ENCODE assay signal across 15 cellular contexts in genomic region chr15:68061578-68061977, GRCh38. TPM values are rescaled to one million over a fixed set of nuclear protein-coding genes. Genes with fewer than 3 reads are reported as not detected.
A peak's percentile ranks its signal among the peaks of the same experiment; 100 is the strongest.
DNase-seq lines count a peak whose midpoint lies in the region; ATAC-seq and TF ChIP-seq lines count a peak whose summit lies in the region.
"Had no signal": no experiment of that assay in that cellular context is flagged by ENCODE, and none has a peak within 500 bp of the region (broad histone marks: within the 10 kb centered on the region; RNA-seq: fewer than 3 reads in every experiment).

No MANE protein-coding gene starts in this region.

- H3K27ac ChIP-seq in SU-DHL-6 (ENCODE audit: low read depth, low read length) (no peak overlapping the region), neuronal stem cell (replicated peaks; ENCODE audit: low read length) (no peak overlapping the region), right cardiac atrium (ENCODE audit: low read length) (no peak overlapping the region)
- H3K27ac ChIP-seq: 22Rv1, BLaER1, RWPE1 had no signal

- H3K9me3 Mint-ChIP-seq in activated CD4-positive, alpha-beta T cell treated with anti-CD3 and anti-CD28 coated beads, Interleukin-2, amount 10 ng/mL, durations not matched to agents 24 days and 14 days, result no peaks in the 10 kb centered on the region

- ATAC-seq in GM19467 (IDR thresholded peaks at IDR 0.05; ENCODE audit: unreplicated experiment), result no peak
- no peak for ATAC-seq in right cardiac atrium

- H2BK12ac ChIP-seq in neuronal stem cell (ENCODE audit: low read length), result no peak overlapping the region

- H4K8ac ChIP-seq in neuronal stem cell (ENCODE audit: low read depth, low read length), result no peak overlapping the region

- H3K4me3 ChIP-seq in SU-DHL-6 (ENCODE audit: insufficient read depth, low read length, poor library complexity, severe bottlenecking), result no peak overlapping the region
- peak overlapping the region; percentile 1 for H3K4me3 ChIP-seq in endocrine pancreas (ENCODE audit: control insufficient read depth, insufficient read depth, low read length)
- H3K4me3 ChIP-seq in neuronal stem cell (ENCODE audit: low read length in 2 of 2), result no peak overlapping the region
- H3K4me3 ChIP-seq in right cardiac atrium (ENCODE audit: low read length), result no peak overlapping the region
- H3K4me3 ChIP-seq: BLaER1 had no signal

- H3K79me1 ChIP-seq in neuronal stem cell (ENCODE audit: low read depth, low read length), result peaks cover 2% of the 10 kb centered on the region

- no peak overlapping the region for H2BK5ac ChIP-seq in neuronal stem cell (ENCODE audit: low read length)

- intact Hi-C loops in activated CD4-positive, alpha-beta T cell treated with anti-CD3 and anti-CD28 coated beads, Interleukin-2, amount 10 ng/mL, durations not matched to agents 24 days and 14 days (cut with micrococcal nuclease), result no loop called here
- intact Hi-C loops in right cardiac atrium (cut with DNase I), result no loop called here

- H3K79me2 ChIP-seq in SU-DHL-6 (ENCODE audit: insufficient read depth, low read length), result peaks cover 100% of the 10 kb centered on the region

- no peaks in the 10 kb centered on the region for H3K27me3 Mint-ChIP-seq in activated CD4-positive, alpha-beta T cell treated with anti-CD3 and anti-CD28 coated beads, Interleukin-2, amount 10 ng/mL, durations not matched to agents 24 days and 14 days

- H2AFZ ChIP-seq in SU-DHL-6 (ENCODE audit: low read depth, low read length, severe bottlenecking), result no peak overlapping the region
- H2AFZ ChIP-seq in neuronal stem cell (ENCODE audit: low read length), result no peak overlapping the region

- no peak overlapping the region for H4K91ac ChIP-seq in neuronal stem cell (ENCODE audit: low read depth, low read length, poor library complexity)

- no peaks in the 10 kb centered on the region for H3K36me3 ChIP-seq in SU-DHL-6 (ENCODE audit: low read length)
- no peaks in the 10 kb centered on the region for H3K36me3 ChIP-seq in endocrine pancreas (ENCODE audit: control insufficient read depth, insufficient read depth, low read length)
- H3K36me3 ChIP-seq in neuronal stem cell (replicated peaks in 1 of 2; ENCODE audit: control insufficient read depth in 2 of 2, insufficient read depth in 2 of 2, low read length in 2 of 2), result peaks cover 0 to 11% of the 10 kb centered on the region in 2 donors

- peaks cover 10% of the 10 kb centered on the region for H3K36me3 Mint-ChIP-seq in activated CD4-positive, alpha-beta T cell treated with anti-CD3 and anti-CD28 coated beads, Interleukin-2, amount 10 ng/mL, durations not matched to agents 24 days and 14 days (ENCODE audit: low read depth)

- no peak overlapping the region for H2BK15ac ChIP-seq in neuronal stem cell (ENCODE audit: low read length)

- H3K18ac ChIP-seq in neuronal stem cell (ENCODE audit: low read length), result no peak overlapping the region

- no peak overlapping the region for H3K4me3 Mint-ChIP-seq in activated CD4-positive, alpha-beta T cell treated with anti-CD3 and anti-CD28 coated beads, Interleukin-2, amount 10 ng/mL, durations not matched to agents 24 days and 14 days

- H3K4me1 ChIP-seq in endocrine pancreas (ENCODE audit: control insufficient read depth, insufficient read depth, low read length), result peaks cover 35% of the 10 kb centered on the region
- peaks cover 5 to 38% of the 10 kb centered on the region in 2 donors for H3K4me1 ChIP-seq in neuronal stem cell (ENCODE audit: control insufficient read depth in 2 of 2, insufficient read depth in 1 of 2, low read depth in 1 of 2, low read length in 2 of 2)
- H3K4me1 ChIP-seq in right cardiac atrium (ENCODE audit: control insufficient read depth, insufficient read depth, low read length), result peaks cover 7% of the 10 kb centered on the region

- peak overlapping the region; percentile 22 for H3K27ac Mint-ChIP-seq in activated CD4-positive, alpha-beta T cell treated with anti-CD3 and anti-CD28 coated beads, Interleukin-2, amount 10 ng/mL, durations not matched to agents 24 days and 14 days

- no peak overlapping the region for H2BK120ac ChIP-seq in neuronal stem cell (ENCODE audit: low read depth, low read length)

- TF ChIP-seq CTCF in SU-DHL-6 (IDR thresholded peaks at IDR 0.05; ENCODE audit: insufficient read depth, low read length, poor library complexity, severe bottlenecking), result no peak

- H3F3A ChIP-seq in SU-DHL-6 (ENCODE audit: insufficient read depth), result peaks cover 5% of the 10 kb centered on the region; the same call in 1 of the 2 replicates

- H3K27me3 ChIP-seq in SU-DHL-6 (ENCODE audit: low read length), result no peaks in the 10 kb centered on the region
- H3K27me3 ChIP-seq in endocrine pancreas (ENCODE audit: control insufficient read depth, insufficient read depth, low read length), result no peaks in the 10 kb centered on the region
- H3K27me3 ChIP-seq in neuronal stem cell (ENCODE audit: control insufficient read depth in 3 of 3, insufficient read depth in 3 of 3, low read depth in 1 of 3, low read length in 3 of 3), result no peaks in the 10 kb centered on the region
- no peaks in the 10 kb centered on the region for H3K27me3 ChIP-seq in right cardiac atrium (ENCODE audit: control insufficient read depth, insufficient read depth)
- H3K27me3 ChIP-seq: BLaER1 had no signal

- H3K9ac ChIP-seq in SU-DHL-6 (ENCODE audit: low read length), result no peak overlapping the region
- no peak overlapping the region for H3K9ac ChIP-seq in endocrine pancreas (ENCODE audit: control insufficient read depth, insufficient read depth, low read length)
- no peak overlapping the region for H3K9ac ChIP-seq in neuronal stem cell (ENCODE audit: low read depth, low read length, poor library complexity)
- H3K9ac ChIP-seq: BLaER1 had no signal

- peak overlapping the region; percentile 30 for H3K4me2 ChIP-seq in SU-DHL-6 (ENCODE audit: low read depth, low read length, poor library complexity, severe bottlenecking)
- H3K4me2 ChIP-seq in neuronal stem cell (ENCODE audit: insufficient read depth, low read length, poor library complexity, severe bottlenecking), result no peak overlapping the region
- H3K4me2 ChIP-seq: BLaER1 had no signal

- WGBS in neuronal stem cell (ENCODE audit: extremely low coverage in 2 of 2, insufficient read length in 2 of 2, insufficient replicate concordance in 1 of 2), 2 donors, result no CpG with 5 or more reads among the region's 5 CpGs
- 78% methylated on average over 5 of the region's 5 CpGs for WGBS in right cardiac atrium

- peak; percentile 30 for DNase-seq in activated CD4-positive, alpha-beta T cell treated with anti-CD3 and anti-CD28 coated beads, Interleukin-2, amount 10 ng/mL, durations not matched to agents 24 days and 14 days
- DNase-seq in activated CD4-positive, alpha-beta T cell treated with anti-CD3 and anti-CD28 coated beads, Interleukin-2, amount 50 U/mL, for 48 hours, result no peak
- DNase-seq in neuronal stem cell (ENCODE audit: low spot score) (peak; percentile 18), right cardiac atrium (no peak), RKO (ENCODE audit: low spot score) (no peak)
- DNase-seq: KBM-7, NCI-H1092, NCI-H226, NCI-H526 had no signal

- H3K4me1 Mint-ChIP-seq in activated CD4-positive, alpha-beta T cell treated with anti-CD3 and anti-CD28 coated beads, Interleukin-2, amount 10 ng/mL, durations not matched to agents 24 days and 14 days, result peaks cover 23% of the 10 kb centered on the region

- H3K14ac ChIP-seq in neuronal stem cell (ENCODE audit: low read length), result no peak overlapping the region

- H3K9me3 ChIP-seq in SU-DHL-6 (ENCODE audit: insufficient read depth, low read length) (no peaks in the 10 kb centered on the region), endocrine pancreas (ENCODE audit: control insufficient read depth, low read length) (no peaks in the 10 kb centered on the region), neuronal stem cell (replicated peaks in 1 of 2; ENCODE audit: control insufficient read depth in 2 of 2, insufficient read depth in 1 of 2, low read depth in 1 of 2, low read length in 2 of 2) (no peaks in the 10 kb centered on the region), right cardiac atrium (ENCODE audit: control insufficient read depth, low read length) (no peaks in the 10 kb centered on the region)
- H3K9me3 ChIP-seq: BLaER1 had no signal

- H3K9me2 ChIP-seq in SU-DHL-6 (replicated peaks; ENCODE audit: insufficient read depth, low read length), result no peaks in the 10 kb centered on the region

- no peak overlapping the region for H3K23ac ChIP-seq in neuronal stem cell (ENCODE audit: low read depth, low read length, poor library complexity)

- H4K20me1 ChIP-seq in SU-DHL-6 (ENCODE audit: low read depth, low read length), result peaks cover 64% of the 10 kb centered on the region

- H2AK5ac ChIP-seq in neuronal stem cell (ENCODE audit: low read depth, low read length), result no peak overlapping the region

- H3K4ac ChIP-seq in neuronal stem cell (ENCODE audit: low read length), result no peak overlapping the region

RNA-seq across cellular contexts. Expression of gene PIAS1, which starts 7.5 kb away (rescaled TPM):
- 27.8 and 29.4 TPM in 2 replicates for total RNA-seq in activated CD4-positive, alpha-beta T cell treated with anti-CD3 and anti-CD28 coated beads, Interleukin-2, amount 10 ng/mL, durations not matched to agents 24 days and 14 days
- 97.5 TPM for polyA plus RNA-seq in neuronal stem cell (2013, experiment 1 of 2)
- polyA plus RNA-seq in neuronal stem cell (2013, experiment 2 of 2), result 102 TPM
- 10 to 100 TPM; 34.1 to 38.2 (median 35.9) TPM for total RNA-seq in right cardiac atrium
- polyA plus RNA-seq in right cardiac atrium, result 8.7 TPM

Comparison
In these comparisons a context has a peak if more than half of its experiments do, and no peak if none do; other contexts are left out.
1. DNase-seq: peak in activated CD4-positive, alpha-beta T cell treated with anti-CD3 and anti-CD28 coated beads, Interleukin-2, amount 10 ng/mL, durations not matched to agents 24 days and 14 days (single experiment) and neuronal stem cell (single experiment); none in activated CD4-positive, alpha-beta T cell treated with anti-CD3 and anti-CD28 coated beads, Interleukin-2, amount 50 U/mL, for 48 hours (0 of 2), right cardiac atrium (0 of 3) and RKO (single experiment).